1 cellular context compared by ENCODE assay signal in the genomic region with DNA sequence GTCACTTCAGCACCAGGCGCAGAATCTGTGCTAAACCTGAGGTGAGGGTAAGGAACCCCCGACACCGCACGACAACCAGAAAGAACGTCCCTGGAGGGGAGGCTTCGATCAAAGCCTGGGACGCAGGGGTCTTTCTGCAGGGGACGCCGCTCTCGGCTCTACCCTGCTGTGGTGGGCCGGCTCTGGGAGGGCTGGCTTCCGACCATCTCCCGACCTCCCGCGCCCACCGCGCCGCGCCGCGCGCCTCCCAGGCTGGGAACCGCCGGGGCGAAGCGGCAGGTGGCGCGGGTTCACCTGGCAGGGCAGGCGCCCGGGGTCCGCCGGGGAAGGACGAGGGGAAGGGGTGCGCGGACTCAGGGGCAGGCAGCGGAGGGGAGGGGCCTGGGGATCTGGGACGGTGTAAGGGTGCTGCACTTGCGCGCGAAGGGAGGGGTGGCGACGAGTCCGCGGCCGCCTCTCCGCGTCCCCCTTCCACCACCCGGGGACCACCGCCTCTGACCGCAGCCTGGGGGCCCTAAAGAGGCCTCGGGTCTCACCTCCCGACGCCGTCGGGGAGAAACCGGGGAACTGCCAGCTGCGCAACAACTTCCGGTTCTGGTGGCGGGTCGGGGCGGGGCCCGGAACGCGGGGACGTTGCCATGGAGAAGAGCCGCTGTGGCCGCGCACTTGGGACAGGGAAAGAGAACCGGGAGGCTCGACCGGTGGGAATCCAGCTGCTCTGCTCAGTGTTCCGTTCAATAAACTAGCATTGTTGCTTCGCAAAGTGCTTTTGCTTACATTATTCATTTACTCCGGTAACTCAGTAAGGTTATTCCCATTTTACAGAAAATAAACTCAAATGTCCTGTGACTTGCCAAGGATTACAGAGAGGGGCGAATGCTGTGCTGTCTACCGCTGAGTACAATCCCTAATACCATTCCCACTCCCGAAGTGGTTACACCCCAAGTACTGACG.
A peak's percentile ranks its signal among the peaks of the same experiment; 100 is the strongest.
TF ChIP-seq lines count a peak whose summit lies in the region.

ZNF396 (minus strand) TSS at position 596 of the 954 bp plus-strand sequence. CDS start 3,045 bp downstream, outside the sequence.

TF ChIP-seq in HepG2, 621 proteins besides CTCF, POLR2A, EP300 and RAD21 (continued from another document and continues in another):
- TF ChIP-seq, protein P1, sequence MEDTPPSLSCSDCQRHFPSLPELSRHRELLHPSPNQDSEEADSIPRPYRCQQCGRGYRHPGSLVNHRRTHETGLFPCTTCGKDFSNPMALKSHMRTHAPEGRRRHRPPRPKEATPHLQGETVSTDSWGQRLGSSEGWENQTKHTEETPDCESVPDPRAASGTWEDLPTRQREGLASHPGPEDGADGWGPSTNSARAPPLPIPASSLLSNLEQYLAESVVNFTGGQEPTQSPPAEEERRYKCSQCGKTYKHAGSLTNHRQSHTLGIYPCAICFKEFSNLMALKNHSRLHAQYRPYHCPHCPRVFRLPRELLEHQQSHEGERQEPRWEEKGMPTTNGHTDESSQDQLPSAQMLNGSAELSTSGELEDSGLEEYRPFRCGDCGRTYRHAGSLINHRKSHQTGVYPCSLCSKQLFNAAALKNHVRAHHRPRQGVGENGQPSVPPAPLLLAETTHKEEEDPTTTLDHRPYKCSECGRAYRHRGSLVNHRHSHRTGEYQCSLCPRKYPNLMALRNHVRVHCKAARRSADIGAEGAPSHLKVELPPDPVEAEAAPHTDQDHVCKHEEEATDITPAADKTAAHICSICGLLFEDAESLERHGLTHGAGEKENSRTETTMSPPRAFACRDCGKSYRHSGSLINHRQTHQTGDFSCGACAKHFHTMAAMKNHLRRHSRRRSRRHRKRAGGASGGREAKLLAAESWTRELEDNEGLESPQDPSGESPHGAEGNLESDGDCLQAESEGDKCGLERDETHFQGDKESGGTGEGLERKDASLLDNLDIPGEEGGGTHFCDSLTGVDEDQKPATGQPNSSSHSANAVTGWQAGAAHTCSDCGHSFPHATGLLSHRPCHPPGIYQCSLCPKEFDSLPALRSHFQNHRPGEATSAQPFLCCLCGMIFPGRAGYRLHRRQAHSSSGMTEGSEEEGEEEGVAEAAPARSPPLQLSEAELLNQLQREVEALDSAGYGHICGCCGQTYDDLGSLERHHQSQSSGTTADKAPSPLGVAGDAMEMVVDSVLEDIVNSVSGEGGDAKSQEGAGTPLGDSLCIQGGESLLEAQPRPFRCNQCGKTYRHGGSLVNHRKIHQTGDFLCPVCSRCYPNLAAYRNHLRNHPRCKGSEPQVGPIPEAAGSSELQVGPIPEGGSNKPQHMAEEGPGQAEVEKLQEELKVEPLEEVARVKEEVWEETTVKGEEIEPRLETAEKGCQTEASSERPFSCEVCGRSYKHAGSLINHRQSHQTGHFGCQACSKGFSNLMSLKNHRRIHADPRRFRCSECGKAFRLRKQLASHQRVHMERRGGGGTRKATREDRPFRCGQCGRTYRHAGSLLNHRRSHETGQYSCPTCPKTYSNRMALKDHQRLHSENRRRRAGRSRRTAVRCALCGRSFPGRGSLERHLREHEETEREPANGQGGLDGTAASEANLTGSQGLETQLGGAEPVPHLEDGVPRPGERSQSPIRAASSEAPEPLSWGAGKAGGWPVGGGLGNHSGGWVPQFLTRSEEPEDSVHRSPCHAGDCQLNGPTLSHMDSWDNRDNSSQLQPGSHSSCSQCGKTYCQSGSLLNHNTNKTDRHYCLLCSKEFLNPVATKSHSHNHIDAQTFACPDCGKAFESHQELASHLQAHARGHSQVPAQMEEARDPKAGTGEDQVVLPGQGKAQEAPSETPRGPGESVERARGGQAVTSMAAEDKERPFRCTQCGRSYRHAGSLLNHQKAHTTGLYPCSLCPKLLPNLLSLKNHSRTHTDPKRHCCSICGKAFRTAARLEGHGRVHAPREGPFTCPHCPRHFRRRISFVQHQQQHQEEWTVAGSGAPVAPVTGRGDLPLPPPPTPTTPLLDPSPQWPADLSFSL (CRISPR knock-in tag; IDR thresholded peaks at IDR 0.05): no peak
- TF ChIP-seq, protein P2, sequence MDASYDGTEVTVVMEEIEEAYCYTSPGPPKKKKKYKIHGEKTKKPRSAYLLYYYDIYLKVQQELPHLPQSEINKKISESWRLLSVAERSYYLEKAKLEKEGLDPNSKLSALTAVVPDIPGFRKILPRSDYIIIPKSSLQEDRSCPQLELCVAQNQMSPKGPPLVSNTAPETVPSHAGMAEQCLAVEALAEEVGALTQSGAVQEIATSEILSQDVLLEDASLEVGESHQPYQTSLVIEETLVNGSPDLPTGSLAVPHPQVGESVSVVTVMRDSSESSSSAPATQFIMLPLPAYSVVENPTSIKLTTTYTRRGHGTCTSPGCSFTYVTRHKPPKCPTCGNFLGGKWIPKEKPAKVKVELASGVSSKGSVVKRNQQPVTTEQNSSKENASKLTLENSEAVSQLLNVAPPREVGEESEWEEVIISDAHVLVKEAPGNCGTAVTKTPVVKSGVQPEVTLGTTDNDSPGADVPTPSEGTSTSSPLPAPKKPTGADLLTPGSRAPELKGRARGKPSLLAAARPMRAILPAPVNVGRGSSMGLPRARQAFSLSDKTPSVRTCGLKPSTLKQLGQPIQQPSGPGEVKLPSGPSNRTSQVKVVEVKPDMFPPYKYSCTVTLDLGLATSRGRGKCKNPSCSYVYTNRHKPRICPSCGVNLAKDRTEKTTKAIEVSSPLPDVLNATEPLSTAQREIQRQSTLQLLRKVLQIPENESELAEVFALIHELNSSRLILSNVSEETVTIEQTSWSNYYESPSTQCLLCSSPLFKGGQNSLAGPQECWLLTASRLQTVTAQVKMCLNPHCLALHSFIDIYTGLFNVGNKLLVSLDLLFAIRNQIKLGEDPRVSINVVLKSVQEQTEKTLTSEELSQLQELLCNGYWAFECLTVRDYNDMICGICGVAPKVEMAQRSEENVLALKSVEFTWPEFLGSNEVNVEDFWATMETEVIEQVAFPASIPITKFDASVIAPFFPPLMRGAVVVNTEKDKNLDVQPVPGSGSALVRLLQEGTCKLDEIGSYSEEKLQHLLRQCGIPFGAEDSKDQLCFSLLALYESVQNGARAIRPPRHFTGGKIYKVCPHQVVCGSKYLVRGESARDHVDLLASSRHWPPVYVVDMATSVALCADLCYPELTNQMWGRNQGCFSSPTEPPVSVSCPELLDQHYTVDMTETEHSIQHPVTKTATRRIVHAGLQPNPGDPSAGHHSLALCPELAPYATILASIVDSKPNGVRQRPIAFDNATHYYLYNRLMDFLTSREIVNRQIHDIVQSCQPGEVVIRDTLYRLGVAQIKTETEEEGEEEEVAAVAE (CRISPR knock-in tag; IDR thresholded peaks at IDR 0.05; ENCODE audit: borderline replicate concordance): no peak
- TF ChIP-seq ATAD3A (CRISPR knock-in tag; IDR thresholded peaks at IDR 0.05) (no peak), SRSF1 (optimal IDR thresholded peaks at IDR 0.05; ENCODE audit: low read depth, low read length) (peak; percentile 85), TMF1 (CRISPR knock-in tag; IDR thresholded peaks at IDR 0.05; ENCODE audit: low read depth) (no peak), FOXP4 (CRISPR knock-in tag; IDR thresholded peaks at IDR 0.05) (no peak), ZNF788 (CRISPR knock-in tag; IDR thresholded peaks at IDR 0.05; ENCODE audit: borderline replicate concordance) (peak; percentile 48; the same call in 1 of the 2 replicates), ZBTB37 (CRISPR knock-in tag; IDR thresholded peaks at IDR 0.05) (no peak), RFXANK (CRISPR knock-in tag; IDR thresholded peaks at IDR 0.05) (no peak), MZF1 (CRISPR knock-in tag; IDR thresholded peaks at IDR 0.05; ENCODE audit: borderline replicate concordance) (no peak), ZNF713 (CRISPR knock-in tag; IDR thresholded peaks at IDR 0.05) (no peak), MXI1 (IDR thresholded peaks at IDR 0.05; ENCODE audit: borderline replicate concordance, low read depth, low read length) (no peak), ZBTB1 (CRISPR knock-in tag; IDR thresholded peaks at IDR 0.05; ENCODE audit: borderline replicate concordance) (no peak)
- TF ChIP-seq, protein P3, sequence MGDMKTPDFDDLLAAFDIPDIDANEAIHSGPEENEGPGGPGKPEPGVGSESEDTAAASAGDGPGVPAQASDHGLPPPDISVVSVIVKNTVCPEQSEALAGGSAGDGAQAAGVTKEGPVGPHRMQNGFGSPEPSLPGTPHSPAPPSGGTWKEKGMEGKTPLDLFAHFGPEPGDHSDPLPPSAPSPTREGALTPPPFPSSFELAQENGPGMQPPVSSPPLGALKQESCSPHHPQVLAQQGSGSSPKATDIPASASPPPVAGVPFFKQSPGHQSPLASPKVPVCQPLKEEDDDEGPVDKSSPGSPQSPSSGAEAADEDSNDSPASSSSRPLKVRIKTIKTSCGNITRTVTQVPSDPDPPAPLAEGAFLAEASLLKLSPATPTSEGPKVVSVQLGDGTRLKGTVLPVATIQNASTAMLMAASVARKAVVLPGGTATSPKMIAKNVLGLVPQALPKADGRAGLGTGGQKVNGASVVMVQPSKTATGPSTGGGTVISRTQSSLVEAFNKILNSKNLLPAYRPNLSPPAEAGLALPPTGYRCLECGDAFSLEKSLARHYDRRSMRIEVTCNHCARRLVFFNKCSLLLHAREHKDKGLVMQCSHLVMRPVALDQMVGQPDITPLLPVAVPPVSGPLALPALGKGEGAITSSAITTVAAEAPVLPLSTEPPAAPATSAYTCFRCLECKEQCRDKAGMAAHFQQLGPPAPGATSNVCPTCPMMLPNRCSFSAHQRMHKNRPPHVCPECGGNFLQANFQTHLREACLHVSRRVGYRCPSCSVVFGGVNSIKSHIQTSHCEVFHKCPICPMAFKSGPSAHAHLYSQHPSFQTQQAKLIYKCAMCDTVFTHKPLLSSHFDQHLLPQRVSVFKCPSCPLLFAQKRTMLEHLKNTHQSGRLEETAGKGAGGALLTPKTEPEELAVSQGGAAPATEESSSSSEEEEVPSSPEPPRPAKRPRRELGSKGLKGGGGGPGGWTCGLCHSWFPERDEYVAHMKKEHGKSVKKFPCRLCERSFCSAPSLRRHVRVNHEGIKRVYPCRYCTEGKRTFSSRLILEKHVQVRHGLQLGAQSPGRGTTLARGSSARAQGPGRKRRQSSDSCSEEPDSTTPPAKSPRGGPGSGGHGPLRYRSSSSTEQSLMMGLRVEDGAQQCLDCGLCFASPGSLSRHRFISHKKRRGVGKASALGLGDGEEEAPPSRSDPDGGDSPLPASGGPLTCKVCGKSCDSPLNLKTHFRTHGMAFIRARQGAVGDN (CRISPR knock-in tag; IDR thresholded peaks at IDR 0.05): peak; percentile 84
- TF ChIP-seq, protein P4, sequence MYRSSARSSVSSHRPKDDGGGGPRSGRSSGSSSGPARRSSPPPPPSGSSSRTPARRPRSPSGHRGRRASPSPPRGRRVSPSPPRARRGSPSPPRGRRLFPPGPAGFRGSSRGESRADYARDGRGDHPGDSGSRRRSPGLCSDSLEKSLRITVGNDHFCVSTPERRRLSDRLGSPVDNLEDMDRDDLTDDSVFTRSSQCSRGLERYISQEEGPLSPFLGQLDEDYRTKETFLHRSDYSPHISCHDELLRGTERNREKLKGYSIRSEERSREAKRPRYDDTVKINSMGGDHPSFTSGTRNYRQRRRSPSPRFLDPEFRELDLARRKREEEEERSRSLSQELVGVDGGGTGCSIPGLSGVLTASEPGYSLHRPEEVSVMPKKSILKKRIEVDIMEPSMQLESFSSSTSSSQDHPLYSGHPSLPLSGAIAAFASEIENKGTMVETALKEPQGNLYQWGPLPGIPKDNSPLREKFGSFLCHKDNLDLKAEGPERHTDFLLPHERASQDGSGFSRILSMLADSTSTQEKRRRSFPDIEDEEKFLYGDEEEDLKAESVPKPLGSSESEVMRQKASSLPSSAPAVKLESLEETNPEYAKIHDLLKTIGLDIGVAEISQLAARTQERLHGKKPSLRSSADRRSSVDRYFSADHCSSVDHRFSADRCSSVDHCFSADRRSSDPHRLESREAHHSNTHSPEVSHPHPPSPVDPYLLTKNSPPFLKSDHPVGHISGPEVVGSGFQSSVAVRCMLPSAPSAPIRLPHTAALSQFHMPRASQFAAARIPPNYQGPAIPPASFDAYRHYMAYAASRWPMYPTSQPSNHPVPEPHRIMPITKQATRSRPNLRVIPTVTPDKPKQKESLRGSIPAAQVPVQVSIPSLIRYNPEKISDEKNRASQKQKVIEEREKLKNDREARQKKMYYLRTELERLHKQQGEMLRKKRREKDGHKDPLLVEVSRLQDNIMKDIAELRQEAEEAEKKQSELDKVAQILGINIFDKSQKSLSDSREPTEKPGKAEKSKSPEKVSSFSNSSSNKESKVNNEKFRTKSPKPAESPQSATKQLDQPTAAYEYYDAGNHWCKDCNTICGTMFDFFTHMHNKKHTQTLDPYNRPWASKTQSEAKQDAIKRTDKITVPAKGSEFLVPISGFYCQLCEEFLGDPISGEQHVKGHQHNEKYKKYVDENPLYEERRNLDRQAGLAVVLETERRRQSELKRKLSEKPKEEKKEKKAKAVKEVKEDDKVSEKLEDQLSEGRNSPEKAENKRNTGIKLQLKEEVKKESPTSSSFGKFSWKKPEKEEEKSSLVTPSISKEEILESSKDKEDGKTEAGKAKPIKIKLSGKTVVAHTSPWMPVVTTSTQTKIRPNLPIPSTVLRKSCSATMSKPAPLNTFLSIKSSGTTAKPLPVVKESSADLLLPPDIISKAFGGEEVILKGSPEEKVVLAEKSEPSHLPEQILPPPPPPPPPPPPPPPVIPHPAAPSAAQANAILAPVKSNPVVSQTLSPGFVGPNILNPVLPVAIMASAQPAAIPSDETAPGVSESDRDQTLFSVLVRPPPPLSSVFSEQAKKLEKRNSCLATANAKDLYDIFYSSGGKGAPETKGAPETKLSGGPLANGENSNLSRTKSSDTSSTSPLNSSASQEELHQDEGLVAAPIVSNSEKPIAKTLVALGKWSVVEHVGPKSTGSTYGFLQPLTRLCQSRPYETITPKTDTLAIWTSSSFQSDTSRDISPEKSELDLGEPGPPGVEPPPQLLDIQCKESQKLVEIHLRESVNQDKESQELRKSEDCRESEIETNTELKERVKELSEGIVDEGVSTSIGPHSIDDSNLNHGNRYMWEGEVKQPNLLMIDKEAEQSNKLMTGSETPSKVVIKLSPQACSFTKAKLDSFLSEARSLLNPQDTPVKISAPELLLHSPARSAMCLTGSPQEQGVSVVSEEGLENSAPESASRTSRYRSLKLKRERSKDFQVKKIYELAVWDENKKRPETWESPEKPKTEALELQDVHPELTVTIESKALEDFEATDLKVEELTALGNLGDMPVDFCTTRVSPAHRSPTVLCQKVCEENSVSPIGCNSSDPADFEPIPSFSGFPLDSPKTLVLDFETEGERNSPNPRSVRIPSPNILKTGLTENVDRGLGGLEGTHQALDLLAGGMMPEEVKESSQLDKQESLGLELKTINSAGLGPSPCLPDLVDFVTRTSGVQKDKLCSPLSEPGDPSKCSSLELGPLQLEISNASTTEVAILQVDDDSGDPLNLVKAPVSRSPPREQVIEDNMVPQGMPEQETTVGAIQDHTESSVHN (CRISPR knock-in tag; IDR thresholded peaks at IDR 0.05): no peak
